ENCODE assay signal across 1 cellular context in the genomic region with DNA sequence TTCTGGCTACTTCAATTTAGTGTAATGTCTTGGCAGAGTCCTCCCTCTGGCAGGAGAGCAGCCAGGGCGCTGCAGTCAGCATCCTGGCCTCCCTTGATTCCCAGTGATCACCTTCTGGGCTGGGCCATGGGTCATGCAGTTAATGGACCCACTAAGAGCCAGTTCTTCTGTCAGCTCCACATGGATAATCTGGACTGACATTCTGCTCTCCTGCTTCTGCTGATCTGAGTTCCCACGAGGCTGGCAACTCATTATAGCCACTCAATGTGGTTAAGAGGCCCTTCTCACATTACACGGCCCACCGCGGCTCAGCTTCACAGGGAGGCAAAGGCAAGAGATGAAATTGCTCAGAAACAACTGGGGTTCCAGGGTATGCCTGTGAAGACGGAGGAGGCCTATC.
TF ChIP-seq lines count a peak whose summit lies in the region.

No MANE protein-coding gene starts in this region.

TF ChIP-seq in SK-N-SH, 30 proteins besides CTCF, POLR2A, EP300 and RAD21 (continued from another document):
- TF ChIP-seq TAF1 (IDR thresholded peaks at IDR 0.05; ENCODE audit: borderline replicate concordance, low read depth, low read length) (no peak), FOSL2 (IDR thresholded peaks at IDR 0.05; ENCODE audit: borderline replicate concordance, low read depth) (no peak), GABPA (IDR thresholded peaks at IDR 0.05; ENCODE audit: low read depth) (no peak), MXI1 (IDR thresholded peaks at IDR 0.05; ENCODE audit: low read depth, low read length) (no peak)
- TF ChIP-seq, protein P1, sequence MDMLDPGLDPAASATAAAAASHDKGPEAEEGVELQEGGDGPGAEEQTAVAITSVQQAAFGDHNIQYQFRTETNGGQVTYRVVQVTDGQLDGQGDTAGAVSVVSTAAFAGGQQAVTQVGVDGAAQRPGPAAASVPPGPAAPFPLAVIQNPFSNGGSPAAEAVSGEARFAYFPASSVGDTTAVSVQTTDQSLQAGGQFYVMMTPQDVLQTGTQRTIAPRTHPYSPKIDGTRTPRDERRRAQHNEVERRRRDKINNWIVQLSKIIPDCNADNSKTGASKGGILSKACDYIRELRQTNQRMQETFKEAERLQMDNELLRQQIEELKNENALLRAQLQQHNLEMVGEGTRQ (IDR thresholded peaks at IDR 0.05; ENCODE audit: borderline replicate concordance, low read depth, low read length) = no peak
